In the genomic region with DNA sequence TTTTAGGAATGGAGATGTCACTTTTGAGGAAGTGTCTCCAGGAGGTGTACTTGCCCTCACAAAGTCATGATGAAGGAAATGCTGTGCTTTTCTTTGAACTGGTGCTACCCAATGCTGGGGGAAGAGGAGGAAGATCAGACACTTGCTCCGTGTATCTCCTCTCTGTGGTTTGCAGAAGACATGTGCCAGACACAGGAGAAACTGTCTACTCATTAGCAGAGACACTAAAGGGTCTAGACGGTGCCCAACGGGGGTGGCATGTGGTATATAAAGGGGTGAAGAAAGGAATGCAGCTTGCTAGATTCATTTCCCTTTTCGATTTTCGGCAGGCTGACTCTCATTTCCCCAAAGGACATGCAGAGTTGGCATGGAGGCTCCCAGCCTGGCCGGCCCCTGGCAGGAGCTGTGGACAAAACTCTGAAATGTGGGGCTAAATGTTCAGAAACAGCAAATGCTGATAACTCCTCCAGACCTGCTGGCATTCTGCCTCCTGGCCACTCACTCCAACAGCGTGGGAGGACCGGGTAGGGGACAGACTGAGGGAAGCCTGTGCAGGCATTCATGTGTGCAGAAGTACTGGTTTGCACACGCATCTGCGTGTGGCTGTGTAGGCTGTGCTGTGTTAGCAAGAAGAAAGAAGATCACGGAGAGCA, we compare ENCODE assay signal across 8 cellular contexts. TPM values are rescaled to one million over a fixed set of nuclear protein-coding genes. Genes with fewer than 3 reads are reported as not detected.
A peak's percentile ranks its signal among the peaks of the same experiment; 100 is the strongest.
DNase-seq lines count a peak whose midpoint lies in the region; ATAC-seq, FAIRE-seq and TF ChIP-seq lines count a peak whose summit lies in the region.

No MANE protein-coding gene starts in this region.

- DNase-seq in heart left ventricle = peak; percentile 71 to 86 (median 82)
- DNase-seq in spleen = no peak
- no peak for DNase-seq in HuH-7.5 (ENCODE audit: low spot score)
- no peak for DNase-seq in H54 (ENCODE audit: insufficient read length, low spot score)
- no peak for DNase-seq in midbrain (lab: John Stamatoyannopoulos, UW)

- peak overlapping the region; percentile 86 for H2AFZ ChIP-seq in ACC112 (ENCODE audit: low read length, unreplicated experiment)
- H2AFZ ChIP-seq in OCI-LY3 (ENCODE audit: low read depth, low read length) = no peak overlapping the region

- H3K4me3 ChIP-seq in ACC112 (ENCODE audit: low read depth, low read length) (peak overlapping the region; percentile 50), OCI-LY3 (ENCODE audit: low read length) (peak overlapping the region; percentile 74), heart left ventricle (peak overlapping the region in 9 of 12 donors; percentile 3 to 36 (median 17)), spleen (peak overlapping the region in 3 of 8 donors; percentile 1 to 53 (median 6))

- H3K27ac ChIP-seq in ACC112 (ENCODE audit: low read depth, low read length) (peak overlapping the region; percentile 56), OCI-LY3 (ENCODE audit: low read length) (peak overlapping the region; percentile 39), heart left ventricle (peak overlapping the region in 11 of 12 donors; percentile 60 to 97 (median 77)), spleen (peak overlapping the region; percentile 44 to 86 (median 76))

- no peak for TF ChIP-seq CTCF in OCI-LY3 (IDR thresholded peaks at IDR 0.05; ENCODE audit: low read depth, low read length)
- TF ChIP-seq CTCF in heart left ventricle (IDR thresholded peaks at IDR 0.05) = no peak
- no peak for TF ChIP-seq CTCF in spleen (IDR thresholded peaks at IDR 0.05 in 8 of 11, conservative IDR thresholded peaks at IDR 0.05 in 3 of 11)

- no peaks in the 10 kb centered on the region for H3K79me2 ChIP-seq in ACC112 (ENCODE audit: control insufficient read depth, insufficient read depth, low read length, unreplicated experiment)
- no peaks in the 10 kb centered on the region for H3K79me2 ChIP-seq in OCI-LY3 (ENCODE audit: low read length)

- intact Hi-C loops in heart left ventricle (cut with DNase I) = loop anchor here in 4 of 10 donors (5.0 to 10.0 kb wide), 3 partner anchors 37 to 52 kb away; no protein-coding TSS in a partner anchor
- intact Hi-C loops in spleen (cut with DNase I; ENCODE audit: low total_unique reads) = no loop called here

- peak overlapping the region; percentile 84 for H3K4me2 ChIP-seq in OCI-LY3 (ENCODE audit: low read length)

- no peaks in the 10 kb centered on the region for H4K20me1 ChIP-seq in OCI-LY3 (ENCODE audit: insufficient read depth, low read length)

- peaks cover 23% of the 10 kb centered on the region for H3K4me1 ChIP-seq in ACC112 (ENCODE audit: control insufficient read depth, insufficient read depth, low read length, unreplicated experiment)
- H3K4me1 ChIP-seq in OCI-LY3 (ENCODE audit: low read length) = peaks cover 37% of the 10 kb centered on the region
- peaks cover 3 to 52% (median 25%) of the 10 kb centered on the region in 12 donors for H3K4me1 ChIP-seq in heart left ventricle
- H3K4me1 ChIP-seq in spleen = peaks cover 19 to 48% (median 31%) of the 10 kb centered on the region in 6 donors

- FAIRE-seq in H54 (lab: Jason Lieb, UNC) = no peak

- 17 to 25% (median 21%) methylated on average over 11 of the region's 11 CpGs for WGBS in heart left ventricle, 4 donors
- 15 to 32% (median 17%) methylated on average over 11 of the region's 11 CpGs for WGBS in spleen, 5 donors

- TF ChIP-seq POLR2A in heart left ventricle (IDR thresholded peaks at IDR 0.05) = no peak
- no peak for TF ChIP-seq POLR2A in spleen (IDR thresholded peaks at IDR 0.05)
- TF ChIP-seq POLR2A in H54 (IDR thresholded peaks at IDR 0.05; ENCODE audit: low read depth, low read length) = no peak

- H3K9me3 ChIP-seq in OCI-LY3 (ENCODE audit: insufficient read depth, low read length) (no peaks in the 10 kb centered on the region), heart left ventricle (no peaks in the 10 kb centered on the region), spleen (no peaks in the 10 kb centered on the region)

- H3K36me3 ChIP-seq in ACC112 (ENCODE audit: insufficient read depth, low read length) (no peaks in the 10 kb centered on the region), OCI-LY3 (replicated peaks; ENCODE audit: low read depth, low read length) (no peaks in the 10 kb centered on the region), heart left ventricle (no peaks in the 10 kb centered on the region), spleen (no peaks in the 10 kb centered on the region)

- ATAC-seq in GM21737 (IDR thresholded peaks at IDR 0.05; ENCODE audit: unreplicated experiment) (peak; percentile 67), heart left ventricle (peak; percentile 44 to 73 (median 65))

- peak overlapping the region; percentile 6; the same call in 1 of the 2 replicates for H3K9ac ChIP-seq in OCI-LY3 (ENCODE audit: low read length)

- no peaks in the 10 kb centered on the region for H3K27me3 ChIP-seq in ACC112 (ENCODE audit: insufficient read depth, low read length)
- H3K27me3 ChIP-seq in OCI-LY3 (ENCODE audit: low read depth, low read length) = no peaks in the 10 kb centered on the region
- no peaks in the 10 kb centered on the region for H3K27me3 ChIP-seq in heart left ventricle
- H3K27me3 ChIP-seq in spleen (replicated peaks in 1 of 7) = no peaks in the 10 kb centered on the region

RNA-seq across cellular contexts. Expression of gene QKI, which starts 59.6 kb away (rescaled TPM):
- total RNA-seq in heart left ventricle (100 to 1,000 TPM; 367 to 607 (median 489) TPM), spleen (100 to 1,000 TPM; 143 to 217 (median 195) TPM)
- polyA plus RNA-seq in heart left ventricle (100 to 1,000 TPM in 1 of 2 donors, 10 to 100 TPM in 1; 80.2 to 250 TPM), spleen (10 to 100 TPM; 11.3 to 32.3 (median 16.8) TPM)

Comparison
In these comparisons a context has a peak if more than half of its experiments do, and no peak if none do; other contexts are left out.
1. DNase-seq: peak in heart left ventricle (5 of 5); none in spleen (single experiment), HuH-7.5 (single experiment), H54 (single experiment) and midbrain (single experiment).
2. Peak in every context shown above with its lines, with median percentiles within 50 percentile points of each other: H3K27ac ChIP-seq.